Comparison of ENCODE assay signal across 8 cellular contexts in the genomic region with DNA sequence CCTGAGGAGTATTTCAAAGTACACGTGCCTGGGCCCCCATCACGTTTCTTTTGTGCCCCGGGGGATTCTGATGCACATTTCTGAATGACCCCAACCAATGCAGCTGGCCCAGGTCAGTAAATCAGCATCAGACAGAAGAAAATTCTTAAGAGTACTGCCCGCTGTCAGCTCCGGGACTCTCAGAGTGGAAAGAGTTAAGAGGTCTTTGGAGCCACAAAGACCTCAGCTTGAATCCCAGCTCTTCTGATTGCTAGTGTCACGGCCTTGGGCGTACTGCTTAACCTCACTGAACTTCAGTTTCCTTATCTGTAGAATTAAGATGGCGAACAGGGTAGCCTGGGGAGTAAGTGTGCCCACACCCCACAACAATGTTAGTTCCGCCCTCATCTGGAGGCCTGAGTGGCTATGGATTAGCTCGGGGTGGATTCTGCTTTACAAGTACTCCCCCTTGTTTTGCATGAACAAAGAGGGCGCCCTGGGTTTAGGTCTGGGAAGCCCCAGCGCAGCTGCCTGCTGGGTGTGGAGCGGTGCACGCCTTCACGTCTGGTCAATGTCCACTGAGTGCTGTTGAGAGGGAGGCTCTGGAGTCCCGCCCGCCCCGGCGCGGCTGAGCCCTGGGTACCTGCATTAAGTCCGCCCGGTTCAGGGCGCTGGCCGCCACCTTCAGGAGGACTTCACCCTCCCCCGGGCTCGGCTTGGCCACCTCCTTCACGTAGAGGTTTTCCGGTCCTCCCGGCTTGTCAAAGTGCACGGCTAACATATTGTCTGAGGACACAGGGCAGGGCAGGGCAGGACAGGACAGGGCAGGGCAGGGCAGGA. TPM values are rescaled to one million over a fixed set of nuclear protein-coding genes. Genes with fewer than 3 reads are reported as not detected.
A peak's percentile ranks its signal among the peaks of the same experiment; 100 is the strongest.
DNase-seq lines count a peak whose midpoint lies in the region; ATAC-seq and TF ChIP-seq lines count a peak whose summit lies in the region.

No MANE protein-coding gene starts in this region.

- no peaks in the 10 kb centered on the region for H3K27me3 ChIP-seq in endodermal cell (ENCODE audit: control insufficient read depth, insufficient read depth, low read length, poor library complexity, severe bottlenecking)

- 7 to 11% methylated on average over 11 to 30 of the region's 30 CpGs for WGBS in endodermal cell (ENCODE audit: insufficient coverage in 1 of 2, insufficient read length in 1 of 2), 2 experiments

- TF ChIP-seq CTCF in endodermal cell (conservative IDR thresholded peaks at IDR 0.05) (no peak), mucosa of descending colon (IDR thresholded peaks at IDR 0.05) (no peak)

- H3K36me3 Mint-ChIP-seq in endodermal cell (ENCODE audit: low read depth): peaks cover 17% of the 10 kb centered on the region

- peak overlapping the region; percentile 98 for H3K27ac ChIP-seq in endodermal cell (ENCODE audit: low read depth, low read length)

- intact Hi-C loops in mucosa of descending colon (cut with DNase I, micrococcal nuclease): no loop called here

- peak overlapping the region; percentile 80 for H3K4me3 Mint-ChIP-seq in endodermal cell

- no peaks in the 10 kb centered on the region for H3K9me3 Mint-ChIP-seq in endodermal cell

- H3K4me3 ChIP-seq in endodermal cell (ENCODE audit: low read length) (peak overlapping the region; percentile 90), mucosa of descending colon (no peak overlapping the region)

- H3K27me3 Mint-ChIP-seq in endodermal cell (ENCODE audit: insufficient read depth): no peaks in the 10 kb centered on the region

- H3K4me1 ChIP-seq in endodermal cell (ENCODE audit: control insufficient read depth, insufficient read depth, low read length) (no peaks in the 10 kb centered on the region), mucosa of descending colon (ENCODE audit: low read depth) (peaks cover 15% of the 10 kb centered on the region)

- peak overlapping the region; percentile 96 for H3K27ac Mint-ChIP-seq in endodermal cell

- peaks cover 19% of the 10 kb centered on the region for H3K36me3 ChIP-seq in endodermal cell (ENCODE audit: control insufficient read depth, insufficient read depth, low read length)
- no peaks in the 10 kb centered on the region for H3K36me3 ChIP-seq in mucosa of descending colon (ENCODE audit: low read depth)

- peak overlapping the region; percentile 62 for H3K9ac ChIP-seq in endodermal cell (ENCODE audit: extremely low read depth, low read length, poor library complexity, severe bottlenecking)

- ATAC-seq in GM18502 (IDR thresholded peaks at IDR 0.05; ENCODE audit: poor library complexity, unreplicated experiment): peak; percentile 84
- peak; percentile 58 for ATAC-seq in HG02840 (IDR thresholded peaks at IDR 0.05; ENCODE audit: low FRiP score, unreplicated experiment)
- ATAC-seq in mucosa of descending colon: peak; percentile 84

- DNase-seq in Ammon's horn (ENCODE audit: low spot score): peak; percentile 45
- peak; percentile 36 for DNase-seq in NCI-H128 (lab: John Stamatoyannopoulos, UW; ENCODE audit: unreplicated experiment)
- peak in 4 of 5 donors; percentile 8 to 57 (median 23) for DNase-seq in T-helper 1 cell
- DNase-seq in endodermal cell: peak; percentile 95
- peak; percentile 94 to 97 (median 96) for DNase-seq in mucosa of descending colon
- DNase-seq in ureter (ENCODE audit: low spot score): peak; percentile 81

- peaks cover 4% of the 10 kb centered on the region for H3K4me1 Mint-ChIP-seq in endodermal cell

- H3K9me3 ChIP-seq in endodermal cell (ENCODE audit: control insufficient read depth, low read length) (no peaks in the 10 kb centered on the region), mucosa of descending colon (no peaks in the 10 kb centered on the region)

RNA-seq across cellular contexts. Expression of a gene that starts 0.9 kb away (rescaled TPM):
- total RNA-seq in endodermal cell: 10 to 100 TPM; 11.6 to 23.2 TPM
- polyA plus RNA-seq in endodermal cell (2013, experiment 1 of 2): 26.5 TPM
- polyA plus RNA-seq in endodermal cell (2013, experiment 2 of 2): 22.8 TPM
- 100 to 1,000 TPM in 1 of 3 donors, 10 to 100 TPM in 2; 66.9 to 121 (median 96.7) TPM for total RNA-seq in mucosa of descending colon
- 30.5 TPM for total RNA-seq in ureter

RNA-seq across cellular contexts. Expression of a gene that starts 7.7 kb away (rescaled TPM):
- 100 to 1,000 TPM; 109 to 131 TPM for total RNA-seq in endodermal cell
- 151 TPM for polyA plus RNA-seq in endodermal cell (2013, experiment 1 of 2)
- 143 TPM for polyA plus RNA-seq in endodermal cell (2013, experiment 2 of 2)
- total RNA-seq in mucosa of descending colon: 10 to 100 TPM; 75.1 to 90.1 (median 76.1) TPM
- 70.5 TPM for total RNA-seq in ureter

RNA-seq across cellular contexts. Expression of a gene that starts 34.2 kb away (rescaled TPM):
- 10 to 100 TPM; 35.3 to 39.0 TPM for total RNA-seq in endodermal cell
- 39.3 TPM for polyA plus RNA-seq in endodermal cell (2013, experiment 1 of 2)
- 36.3 TPM for polyA plus RNA-seq in endodermal cell (2013, experiment 2 of 2)
- total RNA-seq in mucosa of descending colon: 10 to 100 TPM in 1 of 3 donors, 1 to 10 TPM in 2; 7.2 to 14.7 (median 8.2) TPM
- total RNA-seq in ureter: 4.1 TPM

RNA-seq across cellular contexts. Expression of a gene that starts 36.6 kb away (rescaled TPM):
- total RNA-seq in endodermal cell: 10 to 100 TPM; 18.2 to 24.1 TPM
- 16.7 TPM for polyA plus RNA-seq in endodermal cell (2013, experiment 1 of 2)
- 16.2 TPM for polyA plus RNA-seq in endodermal cell (2013, experiment 2 of 2)
- total RNA-seq in mucosa of descending colon: 10 to 100 TPM in 1 of 3 donors, 1 to 10 TPM in 2; 3.3 to 12.7 (median 4.6) TPM
- total RNA-seq in ureter: 13.6 TPM

RNA-seq across cellular contexts. Expression of a gene that starts 39.4 kb away (rescaled TPM):
- total RNA-seq in endodermal cell (under 1 TPM in 1 of 2 donors, not detected in 1; 0.73 TPM), mucosa of descending colon (not detected), ureter (1.2 TPM)
- polyA plus RNA-seq in endodermal cell (2013, experiment 1 of 2): 0.57 TPM
- polyA plus RNA-seq in endodermal cell (2013, experiment 2 of 2): 0.33 TPM

Comparison
In these comparisons a context has a peak if more than half of its experiments do, and no peak if none do; other contexts are left out.
1. DNase-seq: peak in every context shown above with its lines; median percentile 96 in mucosa of descending colon; 95 in endodermal cell; 81 in ureter; 45 in Ammon's horn; 36 in NCI-H128; 23 in T-helper 1 cell.